ENCODE assay signal across 1 cellular context in the genomic region with DNA sequence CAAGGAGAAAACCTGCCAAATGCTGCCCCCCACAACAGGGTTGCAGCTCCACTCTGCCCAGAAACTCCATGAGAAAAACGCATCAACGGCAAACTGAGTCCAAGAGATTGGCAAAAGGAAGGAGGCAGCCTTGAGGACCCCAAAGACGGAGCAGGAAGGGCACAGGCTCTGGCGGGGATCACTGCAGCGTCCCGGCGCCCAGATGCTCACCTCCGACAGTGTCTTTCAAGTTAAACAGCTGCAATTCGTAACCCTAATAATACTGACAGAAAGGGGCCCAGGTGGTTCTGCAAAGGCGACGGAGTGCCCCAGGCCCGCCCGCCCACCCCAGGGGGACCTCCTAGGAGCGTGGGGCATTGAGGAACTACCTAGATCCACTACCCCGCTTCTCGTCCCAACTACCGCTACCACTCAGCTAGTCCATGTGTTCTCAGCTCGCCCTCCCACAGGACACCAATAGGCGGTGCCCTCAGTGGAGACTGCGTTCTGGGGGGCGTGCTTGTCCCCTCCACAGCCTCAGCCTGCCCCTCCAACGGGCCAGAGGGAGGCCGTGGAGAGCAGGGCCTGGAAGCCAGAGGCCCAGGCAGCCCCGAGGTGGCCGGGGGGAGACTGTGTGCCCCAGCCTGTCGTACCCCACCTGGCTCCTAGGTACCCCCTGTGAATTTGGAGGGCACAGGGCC.
TF ChIP-seq lines count a peak whose summit lies in the region.

No MANE protein-coding gene starts in this region.

TF ChIP-seq in HepG2, 621 proteins besides CTCF, POLR2A, EP300 and RAD21 (continued from another document):
- no peak for TF ChIP-seq ZHX2 (IDR thresholded peaks at IDR 0.05; ENCODE audit: low read depth)
- TF ChIP-seq ZHX2 (CRISPR knock-in tag; IDR thresholded peaks at IDR 0.05; ENCODE audit: borderline replicate concordance), result no peak
- TF ChIP-seq ZBTB43 (CRISPR knock-in tag; conservative IDR thresholded peaks at IDR 0.05), result no peak
- no peak for TF ChIP-seq ZNF605 (CRISPR knock-in tag; IDR thresholded peaks at IDR 0.05)
- TF ChIP-seq, protein P1, sequence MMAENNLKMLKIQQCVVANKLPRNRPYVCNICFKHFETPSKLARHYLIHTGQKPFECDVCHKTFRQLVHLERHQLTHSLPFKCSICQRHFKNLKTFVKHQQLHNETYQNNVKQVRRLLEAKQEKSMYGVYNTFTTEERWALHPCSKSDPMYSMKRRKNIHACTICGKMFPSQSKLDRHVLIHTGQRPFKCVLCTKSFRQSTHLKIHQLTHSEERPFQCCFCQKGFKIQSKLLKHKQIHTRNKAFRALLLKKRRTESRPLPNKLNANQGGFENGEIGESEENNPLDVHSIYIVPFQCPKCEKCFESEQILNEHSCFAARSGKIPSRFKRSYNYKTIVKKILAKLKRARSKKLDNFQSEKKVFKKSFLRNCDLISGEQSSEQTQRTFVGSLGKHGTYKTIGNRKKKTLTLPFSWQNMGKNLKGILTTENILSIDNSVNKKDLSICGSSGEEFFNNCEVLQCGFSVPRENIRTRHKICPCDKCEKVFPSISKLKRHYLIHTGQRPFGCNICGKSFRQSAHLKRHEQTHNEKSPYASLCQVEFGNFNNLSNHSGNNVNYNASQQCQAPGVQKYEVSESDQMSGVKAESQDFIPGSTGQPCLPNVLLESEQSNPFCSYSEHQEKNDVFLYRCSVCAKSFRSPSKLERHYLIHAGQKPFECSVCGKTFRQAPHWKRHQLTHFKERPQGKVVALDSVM (CRISPR knock-in tag; IDR thresholded peaks at IDR 0.05), result no peak
- no peak for TF ChIP-seq ZNF256 (CRISPR knock-in tag; conservative IDR thresholded peaks at IDR 0.05)
- TF ChIP-seq IRF2 (CRISPR knock-in tag; IDR thresholded peaks at IDR 0.05), result no peak
- TF ChIP-seq ELF3 (CRISPR knock-in tag; IDR thresholded peaks at IDR 0.05), result no peak
- no peak for TF ChIP-seq POGZ (CRISPR knock-in tag; IDR thresholded peaks at IDR 0.05)
- no peak for TF ChIP-seq ZNF788 (CRISPR knock-in tag; IDR thresholded peaks at IDR 0.05; ENCODE audit: borderline replicate concordance)
